Comparison of ENCODE assay signal across 15 cellular contexts in genomic region chr4:152776352-152776751, GRCh38.
"Had no signal": no experiment of that assay in that cellular context is flagged by ENCODE, and none has a peak within 500 bp of the region (broad histone marks: within the 10 kb centered on the region; RNA-seq: fewer than 3 reads in every experiment).

No MANE protein-coding gene starts in this region.

- H3K4me3 Mint-ChIP-seq: activated CD4-positive, alpha-beta memory T cell treated with anti-CD3 and anti-CD28 coated beads, Interleukin-2, amount 10 ng/mL, durations not matched to agents 7 days and 5 days; activated naive CD8-positive, alpha-beta T cell treated with anti-CD3 and anti-CD28 coated beads, Interleukin-2, amount 10 ng/mL, durations not matched to agents 7 days and 5 days; central memory CD8-positive, alpha-beta T cell; memory B cell; natural killer cell treated with Interleukin-12 subunit alpha and Interleukin-12 subunit beta and Interleukin-15 and Interleukin-18, amount 100 ng/mL, for 72 hours; stimulated activated naive CD8-positive, alpha-beta T cell treated with anti-CD3 and anti-CD28 coated beads, Interleukin-15, Interleukin-2, amounts not matched to agents 100 ng/mL and 50 ng/mL, for 24 hours had no signal

- H3K27ac Mint-ChIP-seq: activated CD4-positive, alpha-beta memory T cell treated with anti-CD3 and anti-CD28 coated beads, Interleukin-2, amount 10 ng/mL, durations not matched to agents 7 days and 5 days; activated naive CD8-positive, alpha-beta T cell treated with anti-CD3 and anti-CD28 coated beads, Interleukin-2, amount 10 ng/mL, durations not matched to agents 7 days and 5 days; natural killer cell treated with Interleukin-12 subunit alpha and Interleukin-12 subunit beta and Interleukin-15 and Interleukin-18, amount 100 ng/mL, for 72 hours; stimulated activated naive CD8-positive, alpha-beta T cell treated with anti-CD3 and anti-CD28 coated beads, Interleukin-15, Interleukin-2, amounts not matched to agents 100 ng/mL and 50 ng/mL, for 24 hours had no signal

- H3K36me3 ChIP-seq: esophagus squamous epithelium, heart right ventricle, left lung had no signal

- H3K36me3 Mint-ChIP-seq: memory B cell; natural killer cell treated with Interleukin-12 subunit alpha and Interleukin-12 subunit beta and Interleukin-15 and Interleukin-18, amount 100 ng/mL, for 72 hours had no signal

- H3K9me3 ChIP-seq: esophagus squamous epithelium, heart right ventricle, left lung, psoas muscle had no signal

- H3K27me3 Mint-ChIP-seq: central memory CD8-positive, alpha-beta T cell; memory B cell had no signal

- H3K27ac ChIP-seq: dorsolateral prefrontal cortex, esophagus squamous epithelium, heart right ventricle, left lung, psoas muscle had no signal

- ATAC-seq: heart right ventricle; left lung; natural killer cell treated with Interleukin-12 subunit alpha and Interleukin-12 subunit beta and Interleukin-15 and Interleukin-18, amount 100 ng/mL, for 72 hours; psoas muscle; sciatic nerve had no signal

- H3K4me3 ChIP-seq: dorsolateral prefrontal cortex, esophagus squamous epithelium, heart right ventricle, left lung, psoas muscle had no signal

- H3K9me3 Mint-ChIP-seq: activated CD4-positive, alpha-beta memory T cell treated with anti-CD3 and anti-CD28 coated beads, Interleukin-2, amount 10 ng/mL, durations not matched to agents 7 days and 5 days; activated naive CD8-positive, alpha-beta T cell treated with anti-CD3 and anti-CD28 coated beads, Interleukin-2, amount 10 ng/mL, durations not matched to agents 7 days and 5 days; central memory CD8-positive, alpha-beta T cell; memory B cell; natural killer cell treated with Interleukin-12 subunit alpha and Interleukin-12 subunit beta and Interleukin-15 and Interleukin-18, amount 100 ng/mL, for 72 hours; stimulated activated naive CD8-positive, alpha-beta T cell treated with anti-CD3 and anti-CD28 coated beads, Interleukin-15, Interleukin-2, amounts not matched to agents 100 ng/mL and 50 ng/mL, for 24 hours had no signal

- DNase-seq: activated CD4-positive, alpha-beta memory T cell treated with anti-CD3 and anti-CD28 coated beads, Interleukin-2, amount 10 ng/mL, durations not matched to agents 7 days and 5 days; activated naive CD8-positive, alpha-beta T cell treated with anti-CD3 and anti-CD28 coated beads, Interleukin-2, amount 10 ng/mL, durations not matched to agents 7 days and 5 days; dorsolateral prefrontal cortex; esophagus squamous epithelium; heart right ventricle; left lung; psoas muscle; stimulated activated CD4-positive, alpha-beta T cell treated with anti-CD3 and anti-CD28 coated beads, Interleukin-2, amount 100 ng/mL, for 48 hours; stimulated activated CD8-positive, alpha-beta memory T cell treated with anti-CD3 and anti-CD28 coated beads, Interleukin-4, amount 100 ng/mL, for 48 hours; T-helper 9 cell had no signal

- H3K27me3 ChIP-seq: dorsolateral prefrontal cortex, esophagus squamous epithelium, heart right ventricle, left lung had no signal
